10 cellular contexts compared by ENCODE assay signal in genomic region chrX:115268421-115268820, GRCh38. TPM values are rescaled to one million over a fixed set of nuclear protein-coding genes. Genes with fewer than 3 reads are reported as not detected.
DNase-seq lines count a peak whose midpoint lies in the region; ATAC-seq, FAIRE-seq and TF ChIP-seq lines count a peak whose summit lies in the region.
"Had no signal": no experiment of that assay in that cellular context is flagged by ENCODE, and none has a peak within 500 bp of the region (broad histone marks: within the 10 kb centered on the region; RNA-seq: fewer than 3 reads in every experiment).

No MANE protein-coding gene starts in this region.

- no peak overlapping the region for H3K27ac ChIP-seq in GM12878 (ENCODE audit: control insufficient read depth, insufficient read depth)
- no peak overlapping the region for H3K27ac ChIP-seq in lower lobe of right lung
- H3K27ac ChIP-seq: SJCRH30 had no signal

- no peak overlapping the region for H3K4me2 ChIP-seq in GM12878 (ENCODE audit: control insufficient read depth, insufficient read depth)

- no peaks in the 10 kb centered on the region for H3K79me2 ChIP-seq in GM12878 (ENCODE audit: control insufficient read depth, insufficient read depth, low read length)

- H4K20me1 ChIP-seq in GM12878 (ENCODE audit: control insufficient read depth, insufficient read depth) = no peaks in the 10 kb centered on the region

- no peak overlapping the region for H3K4me3 ChIP-seq in GM12878
- no peak overlapping the region for H3K4me3 ChIP-seq in lower lobe of right lung
- H3K4me3 ChIP-seq: SJCRH30 had no signal

- H2AFZ ChIP-seq in GM12878 (ENCODE audit: control insufficient read depth, low read depth, low read length) = no peak overlapping the region

- TF ChIP-seq EP300 in GM12878 (IDR thresholded peaks at IDR 0.05; ENCODE audit: borderline replicate concordance in 1 of 2, control insufficient read depth in 1 of 2, low read depth in 2 of 2, low read length in 2 of 2) = no peak

- WGBS in GM12878 (ENCODE audit: insufficient coverage, insufficient replicate concordance, low lambda C conversion rate, missing lambda C conversion rate) = 2% methylated on average over 3 of the region's 3 CpGs

- no peaks in the 10 kb centered on the region for H3K9me3 ChIP-seq in GM12878 (replicated peaks; ENCODE audit: control insufficient read depth, insufficient read depth, low read length)
- H3K9me3 ChIP-seq in lower lobe of right lung = no peaks in the 10 kb centered on the region
- H3K9me3 ChIP-seq: SJCRH30 had no signal

- TF ChIP-seq CTCF in GM12872 (IDR thresholded peaks at IDR 0.05; ENCODE audit: insufficient read depth, low read depth, low read length) = peak; percentile 11; the same call in 1 of the 3 replicates
- peak; percentile 21 to 36 (median 23); a peak in 2 of 6 replicates for TF ChIP-seq CTCF in GM12878 (IDR thresholded peaks at IDR 0.05 in 2 of 3, conservative IDR thresholded peaks at IDR 0.05 in 1 of 3; ENCODE audit: control insufficient read depth in 2 of 3, extremely low read depth in 1 of 3, insufficient read depth in 1 of 3, low read depth in 3 of 3, low read length in 3 of 3)
- TF ChIP-seq CTCF in lower lobe of right lung (IDR thresholded peaks at IDR 0.05) = peak; percentile 22

- POLR2A ChIA-PET in GM12878 (lab: Charles Lee) = no interaction called here

- TF ChIP-seq POLR2A in GM12878 (IDR thresholded peaks at IDR 0.05; ENCODE audit: low read depth, low read length) (no peak), GM18505 (IDR thresholded peaks at IDR 0.05; ENCODE audit: borderline replicate concordance, extremely low read depth, insufficient read depth, insufficient read length) (no peak)

- no peaks in the 10 kb centered on the region for H3K27me3 ChIP-seq in GM12878 (replicated peaks in 1 of 2; ENCODE audit: control insufficient read depth in 2 of 2, insufficient read depth in 2 of 2, low read length in 1 of 2)
- H3K27me3 ChIP-seq in lower lobe of right lung (ENCODE audit: low read depth) = no peaks in the 10 kb centered on the region
- H3K27me3 ChIP-seq: SJCRH30 had no signal

- in situ Hi-C loops in GM12878 (cut with MboI) = no loop called here

- DNase-seq in GM12878 (ENCODE audit: low read depth, low spot score) (no peak), lower lobe of right lung (no peak), NCI-H187 treated with DMSO at 0.1 percent for 48 hours (lab: John Stamatoyannopoulos, UW) (no peak)

- peak; percentile 66 for FAIRE-seq in GM12878 (lab: Jason Lieb, UNC)

- intact Hi-C loops in GM12878 (cut with micrococcal nuclease; ENCODE audit: unreplicated experiment) (loop anchor here (1.0 kb wide), 1 partner anchor 41 kb away; no protein-coding TSS in a partner anchor), lower lobe of right lung (cut with DNase I) (no loop called here)

- no peak overlapping the region for H3K9ac ChIP-seq in GM12878 (ENCODE audit: control insufficient read depth, insufficient read depth, low read length)

- H3K36me3 ChIP-seq in GM12878 (ENCODE audit: control insufficient read depth in 2 of 2, insufficient read depth in 2 of 2, low read length in 1 of 2) = no peaks in the 10 kb centered on the region
- H3K36me3 ChIP-seq in lower lobe of right lung = no peaks in the 10 kb centered on the region
- H3K36me3 ChIP-seq: SJCRH30 had no signal

- H3K4me1 ChIP-seq in GM12878 (ENCODE audit: control insufficient read depth, insufficient read depth, low read length) (no peaks in the 10 kb centered on the region), lower lobe of right lung (no peaks in the 10 kb centered on the region)

- peak; percentile 15; the same call in 1 of the 2 replicates for TF ChIP-seq RAD21 in GM12878 (IDR thresholded peaks at IDR 0.05; ENCODE audit: insufficient read depth, low read depth, low read length)

- CTCF ChIA-PET in GM12878 (lab: Yijun Ruan, JAX) = interaction anchor here (0.8 to 1.3 kb wide), 2 partner anchors 23 to 47 kb away, joined by 3 read pairs; no protein-coding TSS in a partner anchor

- ATAC-seq in HG02885 (IDR thresholded peaks at IDR 0.05; ENCODE audit: poor library complexity, unreplicated experiment) (peak; percentile 66), GM12878 (peak; percentile 72), lower lobe of right lung (no peak), HG03045 (IDR thresholded peaks at IDR 0.05; ENCODE audit: unreplicated experiment) (no peak), GM18505 (IDR thresholded peaks at IDR 0.05; ENCODE audit: unreplicated experiment) (no peak), GM19455 (IDR thresholded peaks at IDR 0.05; ENCODE audit: unreplicated experiment) (no peak)

- no TSS peak for BruUV-seq in GM12878 (replicated peaks; lab: Mats Ljungman, UMichigan)

- SMC1A ChIA-PET in GM12878 (lab: Charles Lee; ENCODE audit: uncharacterized antibody, unreplicated experiment) = interaction anchor here (1.2 to 1.5 kb wide), 3 partner anchors 11 to 377 kb away, joined by 3 to 4 read pairs (median 4); no protein-coding TSS in a partner anchor

- RAD21 ChIA-PET in GM12878 (lab: Charles Lee; ENCODE audit: unreplicated experiment) = no interaction called here

TF ChIP-seq in GM12878, 131 proteins besides CTCF, POLR2A, EP300 and RAD21:
- TF ChIP-seq HDAC6 (IDR thresholded peaks at IDR 0.05; ENCODE audit: unreplicated experiment) (no peak), TARDBP (IDR thresholded peaks at IDR 0.05; ENCODE audit: borderline replicate concordance) (no peak), BCLAF1 (IDR thresholded peaks at IDR 0.05) (no peak), EED (IDR thresholded peaks at IDR 0.05; ENCODE audit: low read depth) (no peak), NFYA (IDR thresholded peaks at IDR 0.05; ENCODE audit: borderline replicate concordance, low read depth, low read length) (no peak), TAF1 (IDR thresholded peaks at IDR 0.05; ENCODE audit: borderline replicate concordance, low read depth, low read length) (no peak), POLR2AphosphoS2 (IDR thresholded peaks at IDR 0.05; ENCODE audit: low read depth, low read length) (no peak)

RNA-seq across cellular contexts. Expression of gene LUZP4, which starts 21.1 kb away (rescaled TPM):
- total RNA-seq in GM12878 (2013; cell fraction: nucleolus; rRNA removed) = not detected in 2 replicates
- total RNA-seq in GM12878 (2014; rRNA removed) (not detected in 2 replicates), GM12878 (2014; rRNA removed; fragmentation: Illumina TruSeq; extraction: Trizol) (not detected in 2 replicates), GM12878 (2021) (not detected in 2 replicates), lower lobe of right lung (not detected)
- not detected for polyA plus RNA-seq in GM12878 (2011; ENCODE audit: low read depth)
- polyA plus RNA-seq in GM12878 (2011; rRNA removed) (not detected in 2 replicates), GM12878 (2014; fragmentation: Illumina TruSeq; extraction: Trizol) (not detected in 2 replicates), GM12878 (2014; fragmentation: Nextera tagmentation; extraction: Ambion mirVana) (not detected), GM12878 (2014; rRNA removed) (not detected in 2 replicates), GM12878 (2016; fragmentation: Nextera tagmentation; extraction: Ambion mirVana) (not detected)
- not detected in 2 replicates for polyA plus RNA-seq in GM12878 (2011; cell fraction: cytosol; rRNA removed)
- polyA plus RNA-seq in GM12878 (2011; cell fraction: nucleus; rRNA removed) = not detected in 2 replicates
- polyA plus RNA-seq in GM12878 (2012) = not detected in 2 replicates
- not detected in 2 replicates for polyA minus RNA-seq in GM12878 (2011; rRNA and poly(A)+ RNA removed)
- not detected in 2 replicates for polyA minus RNA-seq in GM12878 (2011; cell fraction: cytosol; rRNA and poly(A)+ RNA removed)
- polyA minus RNA-seq in GM12878 (2011; cell fraction: nucleus; rRNA and poly(A)+ RNA removed) = not detected in 2 replicates
- total RNA-seq: SJCRH30, skeletal muscle tissue had no signal

RNA-seq across cellular contexts. Expression of gene LRCH2, which starts 34.5 kb away (rescaled TPM):
- total RNA-seq in GM12878 (2013; cell fraction: nucleolus; rRNA removed) = 0.20 and 0.38 TPM in 2 replicates
- total RNA-seq in GM12878 (2014; rRNA removed) (not detected in 2 replicates), GM12878 (2014; rRNA removed; fragmentation: Illumina TruSeq; extraction: Trizol) (not detected in 2 replicates), GM12878 (2021) (0.03 TPM in 1 of 2 replicates, not detected in the other), lower lobe of right lung (4.3 TPM)
- not detected for polyA plus RNA-seq in GM12878 (2011; ENCODE audit: low read depth)
- polyA plus RNA-seq in GM12878 (2011; rRNA removed) (0.10 and 0.13 TPM in 2 replicates), GM12878 (2014; fragmentation: Illumina TruSeq; extraction: Trizol) (0.03 and 0.05 TPM in 2 replicates), GM12878 (2014; fragmentation: Nextera tagmentation; extraction: Ambion mirVana) (not detected), GM12878 (2014; rRNA removed) (0.01 TPM in 1 of 2 replicates, not detected in the other), GM12878 (2016; fragmentation: Nextera tagmentation; extraction: Ambion mirVana) (not detected)
- polyA plus RNA-seq in GM12878 (2011; cell fraction: cytosol; rRNA removed) = 0.03 TPM in 2 replicates
- 0.04 and 0.07 TPM in 2 replicates for polyA plus RNA-seq in GM12878 (2011; cell fraction: nucleus; rRNA removed)
- polyA plus RNA-seq in GM12878 (2012) = not detected in 2 replicates
- polyA minus RNA-seq in GM12878 (2011; rRNA and poly(A)+ RNA removed) = 0.10 and 0.15 TPM in 2 replicates
- polyA minus RNA-seq in GM12878 (2011; cell fraction: cytosol; rRNA and poly(A)+ RNA removed) = not detected in 2 replicates
- 0.12 and 0.19 TPM in 2 replicates for polyA minus RNA-seq in GM12878 (2011; cell fraction: nucleus; rRNA and poly(A)+ RNA removed)

Comparison
In these comparisons a context has a peak if more than half of its experiments do, and no peak if none do; other contexts are left out.
1. ATAC-seq: peak in HG02885 (single experiment) and GM12878 (single experiment); none in lower lobe of right lung (0 of 2), HG03045 (single experiment), GM18505 (single experiment) and GM19455 (single experiment).
2. Peak in every context shown above with its lines, with median percentiles within 50 percentile points of each other: CTCF ChIP-seq.